ENCODE assay signal across 10 cellular contexts in genomic region chr6:112027942-112028674, GRCh38. TPM values are rescaled to one million over a fixed set of nuclear protein-coding genes. Genes with fewer than 3 reads are reported as not detected.
DNase-seq lines count a peak whose midpoint lies in the region; TF ChIP-seq lines count a peak whose summit lies in the region.
"Had no signal": no experiment of that assay in that cellular context is flagged by ENCODE, and none has a peak within 500 bp of the region (broad histone marks: within the 10 kb centered on the region; RNA-seq: fewer than 3 reads in every experiment).

No MANE protein-coding gene starts in this region.

- DNase-seq in stimulated activated CD4-positive, alpha-beta T cell treated with anti-CD3 and anti-CD28 coated beads, Interleukin-15, amount 100 ng/mL, for 24 hours: peak; percentile 42
- DNase-seq in stimulated activated CD4-positive, alpha-beta T cell treated with anti-CD3 and anti-CD28 coated beads, Interleukin-2, amount 100 ng/mL, for 48 hours: no peak
- DNase-seq in amniotic epithelial cell (ENCODE audit: low read depth): peak; percentile 70
- DNase-seq in DMS114 treated with DMSO at 0.1 percent for 48 hours (lab: John Stamatoyannopoulos, UW; ENCODE audit: unreplicated experiment): no peak
- DNase-seq in cerebellar cortex (ENCODE audit: low spot score): no peak
- DNase-seq in SJCRH30: no peak
- DNase-seq: kidney glomerular epithelial cell, NCI-H524 treated with DMSO at 0.1 percent for 48 hours had no signal

- no peaks in the 10 kb centered on the region for H3K36me3 ChIP-seq in Loucy (ENCODE audit: insufficient read depth, low read length)
- H3K36me3 ChIP-seq in thymus (ENCODE audit: control insufficient read depth, insufficient read depth): no peaks in the 10 kb centered on the region
- H3K36me3 ChIP-seq in SJCRH30: no peaks in the 10 kb centered on the region

- no peak for TF ChIP-seq CTCF in Loucy (conservative IDR thresholded peaks at IDR 0.05; ENCODE audit: low read length)

- H3K79me2 ChIP-seq in Loucy (ENCODE audit: insufficient read depth, low read length): no peaks in the 10 kb centered on the region

- H3K9me2 ChIP-seq in Loucy (replicated peaks; ENCODE audit: low read depth, low read length): no peaks in the 10 kb centered on the region

- no peaks in the 10 kb centered on the region for H4K20me1 ChIP-seq in Loucy (ENCODE audit: insufficient read depth, low read length, poor library complexity, severe bottlenecking)

- no peak overlapping the region for H2AFZ ChIP-seq in Loucy (ENCODE audit: low read length)

- H3K4me3 ChIP-seq in Loucy (ENCODE audit: low read length, poor library complexity, severe bottlenecking) (peak overlapping the region; percentile 29), thymus (ENCODE audit: low read length) (no peak overlapping the region), SJCRH30 (no peak overlapping the region)

- H3K4me1 ChIP-seq in Loucy (ENCODE audit: insufficient read depth, low read length, poor library complexity, severe bottlenecking) (peaks cover 27% of the 10 kb centered on the region), thymus (ENCODE audit: control insufficient read depth, insufficient read depth, low read length) (peaks cover 20% of the 10 kb centered on the region), SJCRH30 (peaks cover 9% of the 10 kb centered on the region; the same call in 1 of the 2 replicates)

- H3K27me3 ChIP-seq in Loucy (ENCODE audit: insufficient read depth, low read length, poor library complexity, severe bottlenecking): no peaks in the 10 kb centered on the region
- H3K27me3 ChIP-seq in thymus (ENCODE audit: control insufficient read depth, insufficient read depth): no peaks in the 10 kb centered on the region
- no peaks in the 10 kb centered on the region for H3K27me3 ChIP-seq in SJCRH30

- no peaks in the 10 kb centered on the region for H3K9me3 ChIP-seq in Loucy (ENCODE audit: insufficient read depth, low read depth, low read length)
- H3K9me3 ChIP-seq in thymus (ENCODE audit: control insufficient read depth): no peaks in the 10 kb centered on the region
- H3K9me3 ChIP-seq in SJCRH30 (replicated peaks): 0 out of 2 replicates have a peak, but pooled peaks cover 6% of the 10 kb centered on the region

- H3K27ac ChIP-seq in thymus (ENCODE audit: low read depth) (peak overlapping the region; percentile 99), SJCRH30 (no peak overlapping the region)

- peak overlapping the region; percentile 64 for H3K4me2 ChIP-seq in Loucy (ENCODE audit: low read depth, low read length, poor library complexity, severe bottlenecking)

- no peak overlapping the region for H3K9ac ChIP-seq in Loucy (ENCODE audit: low read depth, low read length, poor library complexity, severe bottlenecking)

- 0 out of 2 replicates have a peak, but pooled peaks cover 2% of the 10 kb centered on the region for H3F3A ChIP-seq in Loucy (ENCODE audit: low read depth)

- 17% methylated on average over 3 of the region's 3 CpGs for WGBS in thymus

RNA-seq across cellular contexts. Expression of gene CCN6, which starts 25.8 kb away (rescaled TPM):
- polyA plus RNA-seq in thymus: 0.18 TPM
- not detected in 2 replicates for total RNA-seq in SJCRH30 (2014; rRNA removed; shearing (Covaris generic))

RNA-seq across cellular contexts. Expression of gene TUBE1, which starts 59.2 kb away (rescaled TPM):
- 24.9 TPM for polyA plus RNA-seq in thymus
- 71.3 and 84.5 TPM in 2 replicates for total RNA-seq in SJCRH30 (2014; rRNA removed; shearing (Covaris generic))

RNA-seq across cellular contexts. Expression of gene FAM229B, which starts 59.3 kb away (rescaled TPM):
- polyA plus RNA-seq in thymus: 17.9 TPM
- total RNA-seq in SJCRH30 (2014; rRNA removed; shearing (Covaris generic)): 53.3 and 53.4 TPM in 2 replicates

Comparison
In these comparisons a context has a peak if more than half of its experiments do, and no peak if none do; other contexts are left out.
1. DNase-seq: peak in stimulated activated CD4-positive, alpha-beta T cell treated with anti-CD3 and anti-CD28 coated beads, Interleukin-15, amount 100 ng/mL, for 24 hours (single experiment) and amniotic epithelial cell (single experiment); none in stimulated activated CD4-positive, alpha-beta T cell treated with anti-CD3 and anti-CD28 coated beads, Interleukin-2, amount 100 ng/mL, for 48 hours (0 of 2), DMS114 treated with DMSO at 0.1 percent for 48 hours (single experiment), cerebellar cortex (single experiment) and SJCRH30 (0 of 2).